ENCODE assay signal across 8 cellular contexts in genomic region chr1:154325583-154326545, GRCh38. TPM values are rescaled to one million over a fixed set of nuclear protein-coding genes. Genes with fewer than 3 reads are reported as not detected.
A peak's percentile ranks its signal among the peaks of the same experiment; 100 is the strongest.
DNase-seq lines count a peak whose midpoint lies in the region; ATAC-seq and TF ChIP-seq lines count a peak whose summit lies in the region.

No MANE protein-coding gene starts in this region.

- H3K27me3 ChIP-seq in BLaER1 (no peaks in the 10 kb centered on the region), neutrophil (peaks cover 94% of the 10 kb centered on the region)

- H3K4me1 ChIP-seq in BLaER1 = peaks cover 50% of the 10 kb centered on the region
- H3K4me1 ChIP-seq in neutrophil (ENCODE audit: control insufficient read depth in 1 of 2, insufficient read depth in 1 of 2, low read depth in 1 of 2, low read length in 1 of 2) = peaks cover 42 to 63% of the 10 kb centered on the region in 2 experiments

- H3K4me3 ChIP-seq in BLaER1 (peak overlapping the region; percentile 87), neutrophil (ENCODE audit: low read depth in 1 of 2, low read length in 1 of 2) (peak overlapping the region; percentile 81 to 82)

- no peaks in the 10 kb centered on the region for H3K9me3 Mint-ChIP-seq in activated naive CD8-positive, alpha-beta T cell treated with anti-CD3 and anti-CD28 coated beads, Interleukin-2, amount 50 U/mL, for 24 hours

- H3K27me3 Mint-ChIP-seq in activated naive CD8-positive, alpha-beta T cell treated with anti-CD3 and anti-CD28 coated beads, Interleukin-2, amount 50 U/mL, for 24 hours = peaks cover 6% of the 10 kb centered on the region

- peaks cover 8% of the 10 kb centered on the region for H3K36me3 Mint-ChIP-seq in activated naive CD8-positive, alpha-beta T cell treated with anti-CD3 and anti-CD28 coated beads, Interleukin-2, amount 50 U/mL, for 24 hours (ENCODE audit: low read depth)

- H3K4me3 Mint-ChIP-seq in activated naive CD8-positive, alpha-beta T cell treated with anti-CD3 and anti-CD28 coated beads, Interleukin-2, amount 50 U/mL, for 24 hours = peak overlapping the region; percentile 98

- peak overlapping the region; percentile 94 for H3K27ac Mint-ChIP-seq in activated naive CD8-positive, alpha-beta T cell treated with anti-CD3 and anti-CD28 coated beads, Interleukin-2, amount 50 U/mL, for 24 hours

- H3K27ac ChIP-seq in BLaER1 (peak overlapping the region; percentile 98), neutrophil (peak overlapping the region; percentile 18)

- H3K9ac ChIP-seq in BLaER1 = peak overlapping the region; percentile 97

- peak; percentile 77 for DNase-seq in NCI-H526 treated with DMSO at 0.1 percent for 48 hours (lab: John Stamatoyannopoulos, UW)
- DNase-seq in activated naive CD8-positive, alpha-beta T cell treated with anti-CD3 and anti-CD28 coated beads, Interleukin-2, amount 50 U/mL, for 24 hours = peak; percentile 63
- peak in 37 of 42 donors; percentile 31 to 80 (median 58) for DNase-seq in head of caudate nucleus

- H3K4me1 Mint-ChIP-seq in activated naive CD8-positive, alpha-beta T cell treated with anti-CD3 and anti-CD28 coated beads, Interleukin-2, amount 50 U/mL, for 24 hours = peaks cover 44% of the 10 kb centered on the region

- H3K9me3 ChIP-seq in BLaER1 = no peaks in the 10 kb centered on the region
- no peaks in the 10 kb centered on the region for H3K9me3 ChIP-seq in neutrophil

- peak overlapping the region; percentile 98 for H3K4me2 ChIP-seq in BLaER1

- intact Hi-C loops in head of caudate nucleus (cut with DNase I) = no loop called here

- peak; percentile 29 for TF ChIP-seq POLR2A in GM18526 (IDR thresholded peaks at IDR 0.05; ENCODE audit: extremely low read depth, insufficient read length)

- TF ChIP-seq CTCF in neutrophil (IDR thresholded peaks at IDR 0.05) = peak; percentile 11

- H3K36me3 ChIP-seq in BLaER1 (peaks cover 16% of the 10 kb centered on the region), neutrophil (no peaks in the 10 kb centered on the region)

- peaks cover 30% of the 10 kb centered on the region for H4K20me1 ChIP-seq in BLaER1

- peak; percentile 5 for ATAC-seq in activated naive CD8-positive, alpha-beta T cell treated with anti-CD3 and anti-CD28 coated beads, Interleukin-2, amount 50 U/mL, for 24 hours
- no peak for ATAC-seq in esophagus mucosa
- ATAC-seq in HG03520 (IDR thresholded peaks at IDR 0.05; ENCODE audit: unreplicated experiment) = no peak

RNA-seq across cellular contexts. Expression of gene ATP8B2, which starts 0.5 kb away (rescaled TPM):
- total RNA-seq in esophagus mucosa = 3.7 TPM

RNA-seq across cellular contexts. Expression of gene AQP10, which starts 5.0 kb away (rescaled TPM):
- total RNA-seq in esophagus mucosa = not detected

RNA-seq across cellular contexts. Expression of gene HAX1, which starts 53.4 kb away (rescaled TPM):
- total RNA-seq in esophagus mucosa = 86.6 TPM
